ENCODE assay signal across 8 cellular contexts in genomic region chr2:224039080-224039769, GRCh38. TPM values are rescaled to one million over a fixed set of nuclear protein-coding genes. Genes with fewer than 3 reads are reported as not detected.
A peak's percentile ranks its signal among the peaks of the same experiment; 100 is the strongest.
DNase-seq lines count a peak whose midpoint lies in the region; ATAC-seq and TF ChIP-seq lines count a peak whose summit lies in the region.

SERPINE2 (minus strand) TSS chr2:224039286; CDS start chr2:224001900, 37,386 bp downstream.

- peaks cover 21% of the 10 kb centered on the region for H3K4me1 Mint-ChIP-seq in activated naive CD8-positive, alpha-beta T cell treated with anti-CD3 and anti-CD28 coated beads for 36 hours
- peaks cover 26% of the 10 kb centered on the region for H3K4me1 Mint-ChIP-seq in osteocyte (ENCODE audit: unreplicated experiment)

- H3K27me3 Mint-ChIP-seq in activated naive CD8-positive, alpha-beta T cell treated with anti-CD3 and anti-CD28 coated beads for 36 hours = peaks cover 41% of the 10 kb centered on the region
- peaks cover 11% of the 10 kb centered on the region for H3K27me3 Mint-ChIP-seq in osteocyte (ENCODE audit: unreplicated experiment)

- H3K4me1 ChIP-seq in SJSA1 (replicated peaks) = peaks cover 16% of the 10 kb centered on the region
- H3K4me1 ChIP-seq in upper lobe of left lung = peaks cover 8 to 25% (median 16%) of the 10 kb centered on the region in 4 donors

- ATAC-seq in GM19397 (IDR thresholded peaks at IDR 0.05; ENCODE audit: unreplicated experiment) (peak; percentile 59), Right ventricle myocardium superior (ENCODE audit: poor library complexity) (peak; percentile 72), upper lobe of left lung (ENCODE audit: low FRiP score in 2 of 2) (peak in 1 of 2 donors; percentile 78)

- no peak for TF ChIP-seq EP300 in upper lobe of left lung (IDR thresholded peaks at IDR 0.05)

- no peak for TF ChIP-seq POLR2A in upper lobe of left lung (IDR thresholded peaks at IDR 0.05)

- H3K36me3 Mint-ChIP-seq in activated naive CD8-positive, alpha-beta T cell treated with anti-CD3 and anti-CD28 coated beads for 36 hours = peaks cover 2% of the 10 kb centered on the region
- no peaks in the 10 kb centered on the region for H3K36me3 Mint-ChIP-seq in osteocyte (ENCODE audit: unreplicated experiment)

- WGBS in upper lobe of left lung, 2 donors = 0% methylated on average over 15 to 39 of the region's 91 CpGs

- H3K27ac ChIP-seq in C4-2B (peak within 1 kb of the TSS; percentile 26), SJSA1 (peak within 1 kb of the TSS; percentile 66), upper lobe of left lung (no peak within 1 kb of the TSS)

- intact Hi-C loops in Right ventricle myocardium superior (cut with DNase I) = no loop called here

- peak within 1 kb of the TSS; percentile 99 for H3K4me3 ChIP-seq in SJSA1
- H3K4me3 ChIP-seq in upper lobe of left lung = peak within 1 kb of the TSS in 3 of 4 donors; percentile 53 to 57 (median 55)

- H3K4me3 Mint-ChIP-seq in activated naive CD8-positive, alpha-beta T cell treated with anti-CD3 and anti-CD28 coated beads for 36 hours = peak within 1 kb of the TSS; percentile 84
- H3K4me3 Mint-ChIP-seq in osteocyte (ENCODE audit: unreplicated experiment) = peak within 1 kb of the TSS; percentile 91

- peak within 1 kb of the TSS; percentile 25 for H3K27ac Mint-ChIP-seq in activated naive CD8-positive, alpha-beta T cell treated with anti-CD3 and anti-CD28 coated beads for 36 hours
- H3K27ac Mint-ChIP-seq in osteocyte (ENCODE audit: unreplicated experiment) = no peak within 1 kb of the TSS

- no peaks in the 10 kb centered on the region for H3K9me3 Mint-ChIP-seq in activated naive CD8-positive, alpha-beta T cell treated with anti-CD3 and anti-CD28 coated beads for 36 hours
- H3K9me3 Mint-ChIP-seq in osteocyte (ENCODE audit: unreplicated experiment) = no peaks in the 10 kb centered on the region

- H3K36me3 ChIP-seq in SJSA1 (peaks cover 6% of the 10 kb centered on the region), upper lobe of left lung (no peaks in the 10 kb centered on the region)

- TF ChIP-seq CTCF in C4-2B (conservative IDR thresholded peaks at IDR 0.05) (peak; percentile 17; the same call in 1 of the 2 replicates), osteocyte (IDR thresholded peaks at IDR 0.05) (peak; percentile 67), upper lobe of left lung (IDR thresholded peaks at IDR 0.05) (peak in 1 of 6 experiments; percentile 8)

- H3K9me3 ChIP-seq in SJSA1 (replicated peaks) (peaks cover 3% of the 10 kb centered on the region; the same call in 1 of the 2 replicates), upper lobe of left lung (no peaks in the 10 kb centered on the region)

- no peaks in the 10 kb centered on the region for H3K27me3 ChIP-seq in SJSA1 (replicated peaks)
- H3K27me3 ChIP-seq in upper lobe of left lung = peaks cover 0 to 20% (median 9%) of the 10 kb centered on the region in 4 donors

- DNase-seq in HK-2 (ENCODE audit: unreplicated experiment) (peak; percentile 68), SJSA1 (ENCODE audit: low read depth in 1 of 2, low spot score in 2 of 2) (peak; percentile 81 to 89), Right ventricle myocardium superior (peak; percentile 66), osteocyte (ENCODE audit: extremely low spot score, unreplicated experiment) (peak; percentile 85), upper lobe of left lung (peak in 1 of 2 donors; percentile 87)
- DNase-seq in activated naive CD8-positive, alpha-beta T cell treated with anti-CD3 and anti-CD28 coated beads for 36 hours = peak; percentile 70

RNA-seq across cellular contexts. Expression of gene SERPINE2, which starts in this region (rescaled TPM):
- 45.5 and 66.7 TPM in 2 replicates for total RNA-seq in SJSA1 (2014; rRNA removed; shearing (Covaris generic))
- total RNA-seq in activated naive CD8-positive, alpha-beta T cell treated with anti-CD3 and anti-CD28 coated beads for 36 hours = 10 to 100 TPM; 33.1 to 33.7 TPM
- total RNA-seq in Right ventricle myocardium superior (6.0 TPM), osteocyte (68.3 and 69.1 TPM in 2 replicates), upper lobe of left lung (10 to 100 TPM in 1 of 6 donors, 1 to 10 TPM in 5; 1.0 to 11.7 (median 3.3) TPM)

Comparison
In these comparisons a context has a peak if more than half of its experiments do, and no peak if none do; other contexts are left out.
1. H3K27ac ChIP-seq: peak in C4-2B (single experiment) and SJSA1 (single experiment); none in upper lobe of left lung (0 of 4).